1 cellular context compared by ENCODE assay signal in genomic region chr5:180071418-180072255, GRCh38.
TF ChIP-seq lines count a peak whose summit lies in the region.

TSS of gene RNF130 (minus strand) at chr5:180071759. CDS start at chr5:180071702, 57 bp downstream.

TF ChIP-seq in HepG2, 621 proteins besides CTCF, POLR2A, EP300 and RAD21 (continued from another document and continues in another):
- TF ChIP-seq ZNF343 (CRISPR knock-in tag; IDR thresholded peaks at IDR 0.05) (peak; percentile 96), AGO2 (optimal IDR thresholded peaks at IDR 0.05; ENCODE audit: low read depth, low read length) (no peak), ZNF317 (CRISPR knock-in tag; IDR thresholded peaks at IDR 0.05) (no peak; the same call in 1 of the 2 replicates), ATF1 (CRISPR knock-in tag; IDR thresholded peaks at IDR 0.05) (no peak), ZSCAN12 (CRISPR knock-in tag; IDR thresholded peaks at IDR 0.05) (peak; percentile 97), RNF2 (conservative IDR thresholded peaks at IDR 0.05; ENCODE audit: low read depth) (peak; percentile 100), ZNF326 (CRISPR knock-in tag; IDR thresholded peaks at IDR 0.05; ENCODE audit: borderline replicate concordance) (no peak), MTF1 (CRISPR knock-in tag; IDR thresholded peaks at IDR 0.05) (peak; percentile 95), ZNF780A (CRISPR knock-in tag; IDR thresholded peaks at IDR 0.05) (no peak; the same call in 1 of the 2 replicates), FOXO4 (CRISPR knock-in tag; conservative IDR thresholded peaks at IDR 0.05) (peak; percentile 97), ZNF687 (CRISPR knock-in tag; IDR thresholded peaks at IDR 0.05) (peak; percentile 97), CREB1 (IDR thresholded peaks at IDR 0.05) (no peak), CREB1 (CRISPR knock-in tag; IDR thresholded peaks at IDR 0.05) (no peak), NFYC (CRISPR knock-in tag; IDR thresholded peaks at IDR 0.05) (no peak; the same call in 1 of the 2 replicates), ZFP36L2 (CRISPR knock-in tag; IDR thresholded peaks at IDR 0.05) (0 out of 2 replicates have a peak, but pooled peaks have one; percentile 87), EEA1 (CRISPR knock-in tag; IDR thresholded peaks at IDR 0.05; ENCODE audit: borderline replicate concordance) (peak; percentile 93; the same call in 1 of the 2 replicates), ZSCAN30 (CRISPR knock-in tag; IDR thresholded peaks at IDR 0.05) (no peak), FOXC1 (CRISPR knock-in tag; IDR thresholded peaks at IDR 0.05; ENCODE audit: borderline replicate concordance) (peak; percentile 95), MED8 (CRISPR knock-in tag; IDR thresholded peaks at IDR 0.05; ENCODE audit: insufficient replicate concordance) (no peak), ZBTB4 (CRISPR knock-in tag; IDR thresholded peaks at IDR 0.05; ENCODE audit: borderline replicate concordance) (no peak), ATF7 (IDR thresholded peaks at IDR 0.05) (no peak), ATF7 (CRISPR knock-in tag; IDR thresholded peaks at IDR 0.05) (0 out of 2 replicates have a peak, but pooled peaks have one; percentile 43), RELA (CRISPR knock-in tag; IDR thresholded peaks at IDR 0.05) (peak; percentile 83; the same call in 1 of the 2 replicates), HES4 (CRISPR knock-in tag; IDR thresholded peaks at IDR 0.05; ENCODE audit: borderline replicate concordance) (peak; percentile 97), POLR2AphosphoS2 (IDR thresholded peaks at IDR 0.05; ENCODE audit: low read depth, low read length) (no peak), ZNF501 (CRISPR knock-in tag; IDR thresholded peaks at IDR 0.05) (no peak; the same call in 1 of the 2 replicates), SP140L (CRISPR knock-in tag; IDR thresholded peaks at IDR 0.05; ENCODE audit: borderline replicate concordance) (peak; percentile 89; the same call in 1 of the 2 replicates), ZNF530 (CRISPR knock-in tag; IDR thresholded peaks at IDR 0.05; ENCODE audit: low read depth) (no peak; the same call in 1 of the 2 replicates), ZFP82 (CRISPR knock-in tag; IDR thresholded peaks at IDR 0.05; ENCODE audit: borderline replicate concordance) (peak; percentile 91), TBX2 (CRISPR knock-in tag; IDR thresholded peaks at IDR 0.05; ENCODE audit: borderline replicate concordance) (peak; percentile 91; the same call in 1 of the 2 replicates), MAX (IDR thresholded peaks at IDR 0.05) (peak; percentile 100), ZNF121 (CRISPR knock-in tag; IDR thresholded peaks at IDR 0.05) (peak; percentile 20; the same call in 1 of the 2 replicates), GMEB2 (CRISPR knock-in tag; IDR thresholded peaks at IDR 0.05; ENCODE audit: low read depth) (no peak), CBX5 (CRISPR knock-in tag; IDR thresholded peaks at IDR 0.05; ENCODE audit: borderline replicate concordance) (peak; percentile 92), MBD4 (IDR thresholded peaks at IDR 0.05; ENCODE audit: borderline replicate concordance, low read length) (no peak), ZNF282 (IDR thresholded peaks at IDR 0.05; ENCODE audit: partially characterized antibody) (no peak), MTA1 (CRISPR knock-in tag; IDR thresholded peaks at IDR 0.05; ENCODE audit: borderline replicate concordance) (no peak), ZNF510 (CRISPR knock-in tag; IDR thresholded peaks at IDR 0.05; ENCODE audit: low read depth) (peak; percentile 96; the same call in 1 of the 2 replicates), ZMAT5 (CRISPR knock-in tag; IDR thresholded peaks at IDR 0.05; ENCODE audit: borderline replicate concordance, low read depth) (no peak), GTF3A (CRISPR knock-in tag; conservative IDR thresholded peaks at IDR 0.05) (no peak), ZNF768 (CRISPR knock-in tag; IDR thresholded peaks at IDR 0.05) (peak; percentile 88; the same call in 1 of the 2 replicates), ZNF761 (CRISPR knock-in tag; conservative IDR thresholded peaks at IDR 0.05) (peak; percentile 93; the same call in 1 of the 2 replicates), STAT6 (CRISPR knock-in tag; IDR thresholded peaks at IDR 0.05; ENCODE audit: borderline replicate concordance) (no peak), ZNF512 (CRISPR knock-in tag; IDR thresholded peaks at IDR 0.05) (0 out of 2 replicates have a peak, but pooled peaks have one; percentile 69), TRIM22 (IDR thresholded peaks at IDR 0.05) (no peak), ZNF44 (CRISPR knock-in tag; IDR thresholded peaks at IDR 0.05) (peak; percentile 98), ZNF639 (CRISPR knock-in tag; conservative IDR thresholded peaks at IDR 0.05) (peak; percentile 93), YY1 (IDR thresholded peaks at IDR 0.05; ENCODE audit: insufficient read depth, insufficient replicate concordance, low read depth, low read length) (peak; percentile 63), RORA (CRISPR knock-in tag; IDR thresholded peaks at IDR 0.05) (no peak)
